Comparison of ENCODE assay signal across 20 cellular contexts in genomic region chr7:116895849-116896248, GRCh38. TPM values are rescaled to one million over a fixed set of nuclear protein-coding genes. Genes with fewer than 3 reads are reported as not detected.
DNase-seq lines count a peak whose midpoint lies in the region; ATAC-seq, FAIRE-seq and TF ChIP-seq lines count a peak whose summit lies in the region.
"Had no signal": no experiment of that assay in that cellular context is flagged by ENCODE, and none has a peak within 500 bp of the region (broad histone marks: within the 10 kb centered on the region; RNA-seq: fewer than 3 reads in every experiment).

No MANE protein-coding gene starts in this region.

- no peaks in the 10 kb centered on the region for H3K27me3 Mint-ChIP-seq in activated naive CD8-positive, alpha-beta T cell treated with anti-CD3 and anti-CD28 coated beads for 36 hours
- no peaks in the 10 kb centered on the region for H3K27me3 Mint-ChIP-seq in activated naive CD8-positive, alpha-beta T cell treated with anti-CD3 and anti-CD28 coated beads, Interleukin-2, amount 50 U/mL, for 24 hours
- H3K27me3 Mint-ChIP-seq in GM23338 (ENCODE audit: insufficient read depth, low read depth, poor library complexity) = no peaks in the 10 kb centered on the region
- H3K27me3 Mint-ChIP-seq: CD4-positive, CD25-positive, alpha-beta regulatory T cell; IgD-negative memory B cell had no signal

- TF ChIP-seq EP300 in K562 (IDR thresholded peaks at IDR 0.05; ENCODE audit: low read length) = no peak

- H3K9ac ChIP-seq in K562 (ENCODE audit: insufficient read depth in 1 of 2, low read depth in 2 of 2, low read length in 2 of 2) = no peak overlapping the region

- in situ Hi-C loops in K562 (cut with MboI) = no loop called here

- no peaks in the 10 kb centered on the region for H3K27me3 ChIP-seq in GM23338 (ENCODE audit: insufficient read depth)
- no peaks in the 10 kb centered on the region for H3K27me3 ChIP-seq in K562 (ENCODE audit: control insufficient read depth in 2 of 2, insufficient read depth in 2 of 2, low read length in 2 of 2)
- H3K27me3 ChIP-seq: BE2C had no signal

- H3K79me2 ChIP-seq in GM23338 (replicated peaks; ENCODE audit: insufficient read depth) = peaks cover 29% of the 10 kb centered on the region
- peaks cover 4% of the 10 kb centered on the region; the same call in 2 of the 3 replicates for H3K79me2 ChIP-seq in K562 (ENCODE audit: control insufficient read depth, insufficient read depth, low read length)

- H3F3A ChIP-seq in GM23338 (replicated peaks; ENCODE audit: low read depth) = no peaks in the 10 kb centered on the region

- no peak overlapping the region for H2AFZ ChIP-seq in GM23338
- no peak overlapping the region for H2AFZ ChIP-seq in K562 (ENCODE audit: low read depth, low read length)

- no peaks in the 10 kb centered on the region for H3K9me3 ChIP-seq in K562 (replicated peaks; ENCODE audit: control insufficient read depth, insufficient read depth, low read depth, low read length)
- H3K9me3 ChIP-seq: BE2C, Caco-2 had no signal

- H3K4me2 ChIP-seq in GM23338 = no peak overlapping the region
- no peak overlapping the region for H3K4me2 ChIP-seq in K562 (ENCODE audit: insufficient read depth, low read length)

- peaks cover 9% of the 10 kb centered on the region for H3K4me1 Mint-ChIP-seq in activated naive CD8-positive, alpha-beta T cell treated with anti-CD3 and anti-CD28 coated beads for 36 hours
- H3K4me1 Mint-ChIP-seq in activated naive CD8-positive, alpha-beta T cell treated with anti-CD3 and anti-CD28 coated beads, Interleukin-2, amount 50 U/mL, for 24 hours = peaks cover 4% of the 10 kb centered on the region
- H3K4me1 Mint-ChIP-seq in GM23338 = no peaks in the 10 kb centered on the region

- intact Hi-C loops in K562 (cut with micrococcal nuclease) = no loop called here

- no peak for FAIRE-seq in K562 (lab: Jason Lieb, UNC)
- FAIRE-seq: D721Med, HepG2 had no signal

- POLR2A ChIA-PET in K562 (lab: Yijun Ruan, JAX) = interaction anchor here (0.9 to 1.3 kb wide), 4 partner anchors 10 to 25 kb away, joined by 3 to 6 read pairs (median 4); no protein-coding TSS in a partner anchor

- BruUV-seq in K562 (replicated peaks; lab: Mats Ljungman, UMichigan) = no TSS peak

- H3K4me3 ChIP-seq in GM23338 (no peak overlapping the region), K562 (no peak overlapping the region)

- peaks cover 47% of the 10 kb centered on the region for H3K36me3 Mint-ChIP-seq in activated naive CD8-positive, alpha-beta T cell treated with anti-CD3 and anti-CD28 coated beads for 36 hours
- peaks cover 53% of the 10 kb centered on the region for H3K36me3 Mint-ChIP-seq in activated naive CD8-positive, alpha-beta T cell treated with anti-CD3 and anti-CD28 coated beads, Interleukin-2, amount 50 U/mL, for 24 hours (ENCODE audit: low read depth)
- peaks cover 40% of the 10 kb centered on the region for H3K36me3 Mint-ChIP-seq in GM23338 (ENCODE audit: low read depth)

- H3K4me1 ChIP-seq in GM23338 (ENCODE audit: insufficient read depth) = no peaks in the 10 kb centered on the region
- H3K4me1 ChIP-seq in K562 (replicated peaks in 1 of 2; ENCODE audit: control insufficient read depth in 2 of 2, insufficient read depth in 2 of 2, low read length in 2 of 2) = no peaks in the 10 kb centered on the region
- H3K4me1 ChIP-seq: BE2C, Caco-2 had no signal

- DNase-seq in activated naive CD8-positive, alpha-beta T cell treated with anti-CD3 and anti-CD28 coated beads for 36 hours = no peak
- no peak for DNase-seq in activated naive CD8-positive, alpha-beta T cell treated with anti-CD3 and anti-CD28 coated beads, Interleukin-2, amount 50 U/mL, for 24 hours
- DNase-seq in GM23338 (ENCODE audit: low spot score) (no peak), K562 (ENCODE audit: extremely low read depth in 1 of 4, low spot score in 3 of 4) (no peak), 8988T (no peak)
- no peak for DNase-seq in effector CD4-positive, alpha-beta T cell
- DNase-seq: ACHN; BE2C; C1 segment of cervical spinal cord; Caco-2; CD4-positive, CD25-positive, alpha-beta regulatory T cell; DMS79; GDM1; GOT3; H7 had no signal

- no peak for TF ChIP-seq RAD21 in K562 (CRISPR knock-in tag; conservative IDR thresholded peaks at IDR 0.05 in 1 of 2, IDR thresholded peaks at IDR 0.05 in 1 of 2)

- no peak overlapping the region for H3K27ac ChIP-seq in GM23338 (ENCODE audit: low read depth)
- no peak overlapping the region for H3K27ac ChIP-seq in K562 (ENCODE audit: extremely low read depth, low read depth, low read length)

- H3K9me2 ChIP-seq in GM23338 (ENCODE audit: insufficient read depth) = no peaks in the 10 kb centered on the region

- 100% methylated on average over 1 of the region's 2 CpGs for WGBS in K562 (ENCODE audit: insufficient coverage, low coverage, missing lambda C conversion rate)

- TF ChIP-seq CTCF in GM23338 (conservative IDR thresholded peaks at IDR 0.05; ENCODE audit: low read depth in 2 of 2) = no peak
- no peak for TF ChIP-seq CTCF in K562 (IDR thresholded peaks at IDR 0.05 in 2 of 3, conservative IDR thresholded peaks at IDR 0.05 in 1 of 3; ENCODE audit: insufficient read depth in 2 of 3, low read depth in 1 of 3, low read length in 3 of 3)

- CTCF ChIA-PET in K562 (lab: Yijun Ruan, JAX; ENCODE audit: low intra/inter-chr PET ratio) = no interaction called here

- no peak for TF ChIP-seq POLR2A in K562 (conservative IDR thresholded peaks at IDR 0.05)

- no peaks in the 10 kb centered on the region for H3K9me3 Mint-ChIP-seq in activated naive CD8-positive, alpha-beta T cell treated with anti-CD3 and anti-CD28 coated beads for 36 hours
- H3K9me3 Mint-ChIP-seq in activated naive CD8-positive, alpha-beta T cell treated with anti-CD3 and anti-CD28 coated beads, Interleukin-2, amount 50 U/mL, for 24 hours = no peaks in the 10 kb centered on the region
- no peaks in the 10 kb centered on the region for H3K9me3 Mint-ChIP-seq in GM23338

- H3K27ac Mint-ChIP-seq in activated naive CD8-positive, alpha-beta T cell treated with anti-CD3 and anti-CD28 coated beads for 36 hours = peak overlapping the region; percentile 13
- H3K27ac Mint-ChIP-seq in activated naive CD8-positive, alpha-beta T cell treated with anti-CD3 and anti-CD28 coated beads, Interleukin-2, amount 50 U/mL, for 24 hours = no peak overlapping the region
- peak overlapping the region; percentile 6; the same call in 1 of the 2 replicates for H3K27ac Mint-ChIP-seq in GM23338

- no peaks in the 10 kb centered on the region; the same call in 1 of the 2 replicates for H4K20me1 ChIP-seq in GM23338 (replicated peaks; ENCODE audit: insufficient read depth)
- no peaks in the 10 kb centered on the region for H4K20me1 ChIP-seq in K562 (replicated peaks; ENCODE audit: control insufficient read depth, insufficient read depth, low read length)

- ATAC-seq in activated naive CD8-positive, alpha-beta T cell treated with anti-CD3 and anti-CD28 coated beads, Interleukin-2, amount 50 U/mL, for 24 hours = no peak
- ATAC-seq in GM23338 (no peak), K562 (no peak; the same call in 2 of the 3 replicates), HG02642 (IDR thresholded peaks at IDR 0.05; ENCODE audit: poor library complexity, unreplicated experiment) (no peak)
- ATAC-seq: HCT116, HepG2 had no signal

- no peak overlapping the region for H3K4me3 Mint-ChIP-seq in activated naive CD8-positive, alpha-beta T cell treated with anti-CD3 and anti-CD28 coated beads for 36 hours
- no peak overlapping the region for H3K4me3 Mint-ChIP-seq in activated naive CD8-positive, alpha-beta T cell treated with anti-CD3 and anti-CD28 coated beads, Interleukin-2, amount 50 U/mL, for 24 hours
- no peak overlapping the region for H3K4me3 Mint-ChIP-seq in GM23338
- H3K4me3 Mint-ChIP-seq: CD4-positive, CD25-positive, alpha-beta regulatory T cell; IgD-negative memory B cell had no signal

- no peaks in the 10 kb centered on the region for H3K9me1 ChIP-seq in K562 (ENCODE audit: control insufficient read depth, insufficient read depth, low read length)

- H3K36me3 ChIP-seq in GM23338 (ENCODE audit: insufficient read depth) (peaks cover 8% of the 10 kb centered on the region; the same call in 1 of the 2 replicates), K562 (ENCODE audit: control insufficient read depth, insufficient read depth, low read length) (peaks cover 54% of the 10 kb centered on the region)

RNA-seq across cellular contexts. Expression of gene CAPZA2, which starts 33.5 kb away (rescaled TPM):
- total RNA-seq in activated naive CD8-positive, alpha-beta T cell treated with anti-CD3 and anti-CD28 coated beads for 36 hours = 100 to 1,000 TPM; 158 to 177 TPM
- total RNA-seq in GM23338 (2014; rRNA removed; shearing (Covaris generic)) = 106 and 141 TPM in 2 replicates
- polyA plus RNA-seq in GM23338 (2016; fragmentation: Nextera tagmentation; extraction: Ambion mirVana) (49.1 and 49.9 TPM in 2 replicates), K562 (2011; rRNA removed) (103 and 186 TPM in 2 replicates), K562 (2014; fragmentation: Illumina TruSeq; extraction: Trizol) (149 and 156 TPM in 2 replicates), K562 (2014; fragmentation: Nextera tagmentation; extraction: Ambion mirVana) (100 to 1,000 TPM; 352 to 524 TPM), K562 (2014; rRNA removed) (93.3 and 121 TPM in 2 replicates)
- 58.2 and 174 TPM in 2 replicates for total RNA-seq in K562 (2011; cell fraction: chromatin; rRNA removed; ENCODE audit: low replicate concordance)
- total RNA-seq in K562 (2011; cell fraction: nucleolus; rRNA removed) = 23.0 and 40.7 TPM in 2 replicates
- 108 and 223 TPM in 2 replicates for total RNA-seq in K562 (2011; cell fraction: nucleoplasm; rRNA removed)
- total RNA-seq in K562 (2014; rRNA removed) (61.4 and 67.0 TPM in 2 replicates), K562 (2014; rRNA removed; fragmentation: Illumina TruSeq; extraction: Trizol) (181 and 229 TPM in 2 replicates), K562 (2015; rRNA removed; fragmentation: Illumina TruSeq; extraction: Trizol) (136 and 157 TPM in 2 replicates), K562 (2021) (176 and 192 TPM in 2 replicates)
- 14.9 and 28.2 TPM in 2 replicates for polyA plus RNA-seq in K562 (2011; cell fraction: cytosol; rRNA removed)
- 25.5 and 44.4 TPM in 2 replicates for polyA plus RNA-seq in K562 (2011; cell fraction: nucleus; rRNA removed)
- 85.9 and 97.2 TPM in 2 replicates for polyA plus RNA-seq in K562 (2012)
- 174 and 178 TPM in 2 replicates for polyA minus RNA-seq in K562 (2011; rRNA and poly(A)+ RNA removed)
- 46.7 and 58.6 TPM in 2 replicates for polyA minus RNA-seq in K562 (2011; cell fraction: cytosol; rRNA and poly(A)+ RNA removed)
- 55.1 and 81.4 TPM in 2 replicates for polyA minus RNA-seq in K562 (2011; cell fraction: nucleus; rRNA and poly(A)+ RNA removed)

RNA-seq across cellular contexts. Expression of gene ST7, which starts 57.5 kb away (rescaled TPM):
- total RNA-seq in activated naive CD8-positive, alpha-beta T cell treated with anti-CD3 and anti-CD28 coated beads for 36 hours = 10 to 100 TPM in 1 of 2 experiments, 1 to 10 TPM in 1; 8.4 to 10.2 TPM
- 17.0 and 18.3 TPM in 2 replicates for total RNA-seq in GM23338 (2014; rRNA removed; shearing (Covaris generic))
- 8.7 and 9.9 TPM in 2 replicates for polyA plus RNA-seq in GM23338 (2016; fragmentation: Nextera tagmentation; extraction: Ambion mirVana)
- 99.4 and 111 TPM in 2 replicates for total RNA-seq in K562 (2011; cell fraction: chromatin; rRNA removed; ENCODE audit: low replicate concordance)
- 89.4 and 90.1 TPM in 2 replicates for total RNA-seq in K562 (2011; cell fraction: nucleolus; rRNA removed)
- total RNA-seq in K562 (2011; cell fraction: nucleoplasm; rRNA removed) = 107 and 111 TPM in 2 replicates
- 45.5 and 46.1 TPM in 2 replicates for total RNA-seq in K562 (2014; rRNA removed)
- 23.9 and 24.9 TPM in 2 replicates for total RNA-seq in K562 (2014; rRNA removed; fragmentation: Illumina TruSeq; extraction: Trizol)
- total RNA-seq in K562 (2015; rRNA removed; fragmentation: Illumina TruSeq; extraction: Trizol) = 36.9 and 37.2 TPM in 2 replicates
- 31.1 and 34.1 TPM in 2 replicates for total RNA-seq in K562 (2021)
- 32.7 and 52.8 TPM in 2 replicates for polyA plus RNA-seq in K562 (2011; rRNA removed)
- polyA plus RNA-seq in K562 (2011; cell fraction: cytosol; rRNA removed) = 26.2 and 27.3 TPM in 2 replicates
- 40.7 and 45.7 TPM in 2 replicates for polyA plus RNA-seq in K562 (2011; cell fraction: nucleus; rRNA removed)
- polyA plus RNA-seq in K562 (2012) = 42.1 and 46.6 TPM in 2 replicates
- 41.7 and 56.3 TPM in 2 replicates for polyA plus RNA-seq in K562 (2014; fragmentation: Illumina TruSeq; extraction: Trizol)
- 10 to 100 TPM; 30.9 to 47.6 TPM for polyA plus RNA-seq in K562 (2014; fragmentation: Nextera tagmentation; extraction: Ambion mirVana)
- 28.4 and 42.3 TPM in 2 replicates for polyA plus RNA-seq in K562 (2014; rRNA removed)
- polyA minus RNA-seq in K562 (2011; rRNA and poly(A)+ RNA removed) = 59.1 and 77.6 TPM in 2 replicates
- 21.3 and 32.6 TPM in 2 replicates for polyA minus RNA-seq in K562 (2011; cell fraction: cytosol; rRNA and poly(A)+ RNA removed)
- 66.8 and 85.0 TPM in 2 replicates for polyA minus RNA-seq in K562 (2011; cell fraction: nucleus; rRNA and poly(A)+ RNA removed)
